Comparison of ENCODE assay signal across 11 cellular contexts in genomic region chr2:73993376-73993775, GRCh38. TPM values are rescaled to one million over a fixed set of nuclear protein-coding genes. Genes with fewer than 3 reads are reported as not detected.
DNase-seq lines count a peak whose midpoint lies in the region; ATAC-seq and TF ChIP-seq lines count a peak whose summit lies in the region.
"Had no signal": no experiment of that assay in that cellular context is flagged by ENCODE, and none has a peak within 500 bp of the region (broad histone marks: within the 10 kb centered on the region; RNA-seq: fewer than 3 reads in every experiment).

No MANE protein-coding gene starts in this region.

- no peak overlapping the region for H3K4me3 ChIP-seq in DND-41 (ENCODE audit: low read depth in 1 of 2, low read length in 2 of 2)
- H3K4me3 ChIP-seq: A549 had no signal

- peak overlapping the region; percentile 1 for H3K4me3 Mint-ChIP-seq in T-helper 2 cell treated with Interferon-gamma antibody and Interleukin-4, amounts not matched to agents 5 μg/mL and 100 μg/mL, for 36 hours
- H3K4me3 Mint-ChIP-seq in T-helper 17 cell, result no peak overlapping the region
- no peak overlapping the region for H3K4me3 Mint-ChIP-seq in memory B cell

- in situ Hi-C loops in G401 (cut with HindIII; ENCODE audit: low sequenced_read_pairs), result no loop called here

- no peak for DNase-seq in T-helper 2 cell treated with Interferon-gamma antibody and Interleukin-4, amounts not matched to agents 5 μg/mL and 100 μg/mL, for 36 hours (ENCODE audit: low spot score)
- DNase-seq in T-helper 2 cell (no peak), DND-41 (no peak), T-helper 17 cell (no peak), memory B cell (ENCODE audit: low spot score in 2 of 2) (no peak), G401 (ENCODE audit: low spot score) (no peak)
- DNase-seq: NCI-H1092 treated with DMSO at 0.1 percent for 48 hours, substantia nigra had no signal

- H3K4me1 ChIP-seq in DND-41 (ENCODE audit: insufficient read depth, low read length), result peaks cover 39% of the 10 kb centered on the region

- peaks cover 80% of the 10 kb centered on the region for H4K20me1 ChIP-seq in DND-41 (ENCODE audit: insufficient read depth, low read length)

- peaks cover 9% of the 10 kb centered on the region for H3K9me3 Mint-ChIP-seq in T-helper 2 cell treated with Interferon-gamma antibody and Interleukin-4, amounts not matched to agents 5 μg/mL and 100 μg/mL, for 36 hours
- H3K9me3 Mint-ChIP-seq in memory B cell, result peaks cover 5% of the 10 kb centered on the region

- no peak overlapping the region for H2AFZ ChIP-seq in DND-41 (ENCODE audit: low read depth, low read length)

- ATAC-seq in DND-41 (ENCODE audit: insufficient read depth, low read depth), result no peak
- ATAC-seq in T-helper 17 cell, result no peak
- ATAC-seq in memory B cell (ENCODE audit: low read depth), result no peak
- no peak for ATAC-seq in GM18867 (IDR thresholded peaks at IDR 0.05; ENCODE audit: unreplicated experiment)
- no peak for ATAC-seq in HG02973 (IDR thresholded peaks at IDR 0.05; ENCODE audit: unreplicated experiment)

- H3K36me3 Mint-ChIP-seq in T-helper 2 cell treated with Interferon-gamma antibody and Interleukin-4, amounts not matched to agents 5 μg/mL and 100 μg/mL, for 36 hours (ENCODE audit: low read depth), result peaks cover 46% of the 10 kb centered on the region
- H3K36me3 Mint-ChIP-seq in T-helper 17 cell (ENCODE audit: low read depth) (peaks cover 10% of the 10 kb centered on the region), memory B cell (peaks cover 21% of the 10 kb centered on the region)

- H3K4me2 ChIP-seq in DND-41 (ENCODE audit: insufficient read depth, low read length), result peak overlapping the region; percentile 19; the same call in 1 of the 2 replicates
- H3K4me2 ChIP-seq: A549 had no signal

- H3K4me1 Mint-ChIP-seq in T-helper 2 cell treated with Interferon-gamma antibody and Interleukin-4, amounts not matched to agents 5 μg/mL and 100 μg/mL, for 36 hours (ENCODE audit: low read depth), result peaks cover 41% of the 10 kb centered on the region
- H3K4me1 Mint-ChIP-seq in T-helper 17 cell (peaks cover 49% of the 10 kb centered on the region), memory B cell (peaks cover 57% of the 10 kb centered on the region)

- H3K79me2 ChIP-seq in DND-41 (ENCODE audit: insufficient read depth, low read length), result peaks cover 100% of the 10 kb centered on the region

- H3K9me3 ChIP-seq in DND-41 (ENCODE audit: insufficient read depth, low read length, severe bottlenecking), result no peaks in the 10 kb centered on the region
- no peaks in the 10 kb centered on the region for H3K9me3 ChIP-seq in T-helper 17 cell (ENCODE audit: control insufficient read depth, low read length, poor library complexity, severe bottlenecking)
- H3K9me3 ChIP-seq: A549 had no signal

- H3K36me3 ChIP-seq in DND-41 (ENCODE audit: insufficient read depth, low read length), result peaks cover 69% of the 10 kb centered on the region

- H3K27ac Mint-ChIP-seq in T-helper 2 cell treated with Interferon-gamma antibody and Interleukin-4, amounts not matched to agents 5 μg/mL and 100 μg/mL, for 36 hours, result peak overlapping the region; percentile 11
- H3K27ac Mint-ChIP-seq in T-helper 17 cell (peak overlapping the region; percentile 80), memory B cell (peak overlapping the region; percentile 82)

- no peak overlapping the region; the same call in 1 of the 2 replicates for H3K27ac ChIP-seq in DND-41 (ENCODE audit: low read length)
- H3K27ac ChIP-seq: A549 had no signal

- H3K9ac ChIP-seq in DND-41 (ENCODE audit: low read depth, low read length), result no peak overlapping the region

- no peak for TF ChIP-seq CTCF in DND-41 (IDR thresholded peaks at IDR 0.05; ENCODE audit: borderline replicate concordance, extremely low read depth, low read length, poor library complexity, severe bottlenecking)

- H3K27me3 ChIP-seq in DND-41 (ENCODE audit: insufficient read depth, low read length, poor library complexity), result no peaks in the 10 kb centered on the region

- H3K27me3 Mint-ChIP-seq in T-helper 2 cell treated with Interferon-gamma antibody and Interleukin-4, amounts not matched to agents 5 μg/mL and 100 μg/mL, for 36 hours (ENCODE audit: low read depth), result no peaks in the 10 kb centered on the region
- no peaks in the 10 kb centered on the region for H3K27me3 Mint-ChIP-seq in T-helper 17 cell
- H3K27me3 Mint-ChIP-seq in memory B cell, result no peaks in the 10 kb centered on the region

RNA-seq across cellular contexts. Expression of gene TET3, which starts 8.7 kb away (rescaled TPM):
- 10 to 100 TPM; 20.3 to 22.5 TPM for total RNA-seq in T-helper 17 cell
- 2.0 and 3.7 TPM in 2 replicates for total RNA-seq in G401 (2014; rRNA removed; shearing (Covaris generic))

Comparison
In these comparisons a context has a peak if more than half of its experiments do, and no peak if none do; other contexts are left out.
1. H3K27ac Mint-ChIP-seq: peak in every context shown above with its lines; median percentile 82 in memory B cell; 80 in T-helper 17 cell; 11 in T-helper 2 cell treated with Interferon-gamma antibody and Interleukin-4, amounts not matched to agents 5 μg/mL and 100 μg/mL, for 36 hours.